In genomic region chr15:100905855-100906254, GRCh38 we compare ENCODE assay signal across 20 cellular contexts. TPM values are rescaled to one million over a fixed set of nuclear protein-coding genes. Genes with fewer than 3 reads are reported as not detected.
DNase-seq lines count a peak whose midpoint lies in the region; ATAC-seq and TF ChIP-seq lines count a peak whose summit lies in the region.
"Had no signal": no experiment of that assay in that cellular context is flagged by ENCODE, and none has a peak within 500 bp of the region (broad histone marks: within the 10 kb centered on the region; RNA-seq: fewer than 3 reads in every experiment).

No MANE protein-coding gene starts in this region.

- TF ChIP-seq CTCF in HEK293 (tag by site-specific recombination; IDR thresholded peaks at IDR 0.05) (no peak), RWPE2 (IDR thresholded peaks at IDR 0.05; ENCODE audit: poor library complexity, severe bottlenecking) (no peak), osteoblast (IDR thresholded peaks at IDR 0.05; ENCODE audit: extremely low read depth, low read depth, low read length) (no peak), tibial nerve (IDR thresholded peaks at IDR 0.05) (no peak)

- TF ChIP-seq POLR2A in tibial nerve (IDR thresholded peaks at IDR 0.05): no peak

- WGBS in tibial nerve, 2 donors: 71 to 78% methylated on average over 8 of the region's 8 CpGs

- no peak for ATAC-seq in RWPE2 (ENCODE audit: low read depth)
- peak; percentile 24 for ATAC-seq in esophagus mucosa

- H3K27me3 ChIP-seq in RWPE2 (ENCODE audit: insufficient read depth, poor library complexity, severe bottlenecking) (no peaks in the 10 kb centered on the region), osteoblast (ENCODE audit: insufficient read depth, low read length) (no peaks in the 10 kb centered on the region), tibial nerve (no peaks in the 10 kb centered on the region)
- H3K27me3 ChIP-seq: SJCRH30 had no signal

- H3K4me2 ChIP-seq in osteoblast (ENCODE audit: insufficient read depth, low read length): no peak overlapping the region

- no peaks in the 10 kb centered on the region for H4K20me1 ChIP-seq in osteoblast (ENCODE audit: insufficient read depth, low read length)

- H3K36me3 ChIP-seq in HEK293 (ENCODE audit: control insufficient read depth in 2 of 2, insufficient read depth in 1 of 2, low read length in 2 of 2) (peaks cover 0 to 65% of the 10 kb centered on the region in 2 experiments; a peak in 1 of 3 replicates), RWPE2 (ENCODE audit: low read depth) (peaks cover 93% of the 10 kb centered on the region), osteoblast (ENCODE audit: insufficient read depth, low read length) (no peaks in the 10 kb centered on the region), tibial nerve (peaks cover 0 to 19% (median 0%) of the 10 kb centered on the region in 3 donors)

- DNase-seq in RWPE2 (ENCODE audit: low spot score) (peak; percentile 43), osteoblast (ENCODE audit: insufficient read length, low spot score, missing footprints) (peak; percentile 29), tibial nerve (ENCODE audit: low spot score in 2 of 2) (no peak), occipital lobe (lab: John Stamatoyannopoulos, UW) (no peak), iPS-NIHi7 (ENCODE audit: extremely low spot score) (no peak)
- DNase-seq: ACHN; CD4-positive, alpha-beta T cell; DND-41; GDM1; GM23248; Karpas-422; MM.1S; NCI-H1105; NCI-H187 treated with DMSO at 0.1 percent for 48 hours; NCI-H446; NCI-H748 treated with DMSO at 0.1 percent for 48 hours; SJCRH30 had no signal

- no peak for TF ChIP-seq EP300 in tibial nerve (IDR thresholded peaks at IDR 0.05)

- H3K9me3 ChIP-seq in HEK293 (ENCODE audit: control insufficient read depth, insufficient read depth, low read depth, low read length) (no peaks in the 10 kb centered on the region), RWPE2 (ENCODE audit: severe bottlenecking) (no peaks in the 10 kb centered on the region), osteoblast (ENCODE audit: low read depth, low read length) (no peaks in the 10 kb centered on the region), tibial nerve (no peaks in the 10 kb centered on the region)
- H3K9me3 ChIP-seq: SJCRH30 had no signal

- CTCF ChIA-PET in HEK293 (lab: Yijun Ruan, JAX): interaction anchor here (0.6 to 3.4 kb wide), 6 partner anchors 12 to 863 kb away, joined by 3 to 23 read pairs (median 4); partner anchors contain the start of gene SNRPA1

- H2AFZ ChIP-seq in osteoblast (ENCODE audit: low read length): no peak overlapping the region
- H2AFZ ChIP-seq: GM23248 had no signal

- no peak overlapping the region for H3K4me3 ChIP-seq in HEK293 (ENCODE audit: low read depth, low read length)
- H3K4me3 ChIP-seq in RWPE2 (ENCODE audit: severe bottlenecking): no peak overlapping the region
- H3K4me3 ChIP-seq in osteoblast (ENCODE audit: insufficient read depth, low read length): no peak overlapping the region
- no peak overlapping the region for H3K4me3 ChIP-seq in tibial nerve
- H3K4me3 ChIP-seq: GM23248, SJCRH30 had no signal

- H3K4me1 ChIP-seq in HEK293 (ENCODE audit: control insufficient read depth, insufficient read depth, low read length): no peaks in the 10 kb centered on the region
- peaks cover 7% of the 10 kb centered on the region for H3K4me1 ChIP-seq in RWPE2 (ENCODE audit: insufficient read depth, poor library complexity, severe bottlenecking)
- peaks cover 20% of the 10 kb centered on the region for H3K4me1 ChIP-seq in osteoblast (ENCODE audit: insufficient read depth, low read length)
- H3K4me1 ChIP-seq in tibial nerve: peaks cover 0 to 24% (median 5%) of the 10 kb centered on the region in 4 donors

- no peak overlapping the region for H3K27ac ChIP-seq in HEK293 (ENCODE audit: extremely low read depth, low read depth, low read length)
- H3K27ac ChIP-seq in RWPE2 (ENCODE audit: poor library complexity, severe bottlenecking): no peak overlapping the region
- H3K27ac ChIP-seq in osteoblast (ENCODE audit: low read depth, low read length): no peak overlapping the region
- no peak overlapping the region for H3K27ac ChIP-seq in tibial nerve
- H3K27ac ChIP-seq: GM23248, SJCRH30 had no signal

- H3K79me2 ChIP-seq in osteoblast (ENCODE audit: insufficient read depth, low read length): no peaks in the 10 kb centered on the region

- POLR2A ChIA-PET in HEK293 (lab: Yijun Ruan, JAX): no interaction called here

TF ChIP-seq in HEK293, 187 proteins besides CTCF, POLR2A, EP300 and RAD21:
- no peak for TF ChIP-seq ZNF16 (tag by site-specific recombination; IDR thresholded peaks at IDR 0.05; ENCODE audit: low read depth)
- peak; percentile 88 for TF ChIP-seq SCRT1 (tag by site-specific recombination; IDR thresholded peaks at IDR 0.05; ENCODE audit: borderline replicate concordance)
- TF ChIP-seq ZSCAN30 (tag by site-specific recombination; IDR thresholded peaks at IDR 0.05): no peak
- peak; percentile 71 for TF ChIP-seq SCRT2 (tag by site-specific recombination; IDR thresholded peaks at IDR 0.05)
TF ChIP-seq in HEK293: peak in this region for 2.

RNA-seq across cellular contexts. Expression of gene LRRK1, which starts 13.3 kb away (rescaled TPM):
- total RNA-seq in esophagus mucosa: 14.2 TPM
- 14.1 and 15.2 TPM in 2 replicates for total RNA-seq in osteoblast
- total RNA-seq in tibial nerve: 10 to 100 TPM; 14.1 to 31.5 (median 16.8) TPM
- total RNA-seq in occipital lobe: 1.4 TPM

RNA-seq across cellular contexts. Expression of gene ALDH1A3, which starts 26.2 kb away (rescaled TPM):
- 15.7 TPM for total RNA-seq in esophagus mucosa
- 54.6 and 61.6 TPM in 2 replicates for total RNA-seq in osteoblast
- 10 to 100 TPM; 30.6 to 69.6 (median 36.1) TPM for total RNA-seq in tibial nerve
- 1.9 TPM for total RNA-seq in occipital lobe
- total RNA-seq: B cell; CD4-positive, alpha-beta T cell had no signal

Comparison
In these comparisons a context has a peak if more than half of its experiments do, and no peak if none do; other contexts are left out.
1. DNase-seq: peak in RWPE2 (single experiment) and osteoblast (single experiment); none in tibial nerve (0 of 2), occipital lobe (single experiment) and iPS-NIHi7 (single experiment).